In the genomic region with DNA sequence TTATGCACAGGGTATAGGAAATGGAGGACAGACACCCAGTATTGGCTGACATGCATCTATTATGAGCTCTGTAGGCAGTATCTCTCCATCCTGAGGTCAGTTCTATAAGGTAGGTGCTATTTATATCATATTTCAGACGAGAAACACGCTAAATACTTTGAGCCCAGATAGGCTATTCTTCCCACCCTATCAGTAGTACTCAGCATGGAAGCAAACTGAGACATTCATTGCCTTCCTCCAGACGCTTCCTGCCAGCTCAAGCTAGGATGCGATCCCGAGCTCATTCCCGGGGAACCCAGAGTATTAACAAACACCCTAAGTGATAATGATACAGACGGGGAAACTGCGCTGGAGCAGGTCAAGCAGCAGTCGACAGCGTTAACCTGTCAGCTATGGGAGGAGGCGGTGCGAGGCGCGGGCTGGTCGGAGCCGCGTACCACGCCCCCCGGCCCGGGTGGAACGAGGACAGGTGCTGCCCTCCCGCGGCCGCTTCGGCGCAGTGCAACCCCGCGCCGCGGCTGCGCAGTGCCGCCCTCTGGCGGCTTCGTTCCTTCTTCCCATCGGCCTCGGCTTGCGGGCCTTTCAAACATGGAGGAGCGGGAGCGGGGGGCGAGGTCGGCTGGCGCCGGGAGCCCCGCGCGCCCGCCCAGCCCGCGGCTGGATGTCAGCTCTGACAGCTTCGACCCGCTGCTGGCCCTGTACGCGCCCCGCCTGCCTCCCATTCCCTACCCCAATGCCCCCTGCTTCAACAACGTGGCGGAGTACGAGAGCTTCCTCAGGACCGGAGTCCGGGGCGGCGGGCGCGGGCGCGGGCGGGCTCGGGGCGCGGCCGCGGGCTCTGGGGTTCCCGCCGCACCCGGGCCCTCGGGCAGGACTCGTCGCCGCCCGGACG, we compare ENCODE assay signal across 8 cellular contexts. TPM values are rescaled to one million over a fixed set of nuclear protein-coding genes. Genes with fewer than 3 reads are reported as not detected.
DNase-seq lines count a peak whose midpoint lies in the region; ATAC-seq and TF ChIP-seq lines count a peak whose summit lies in the region.

Gene LSM11, plus strand, starts transcription at position 550 of the 892 bp plus-strand sequence. Its CDS starts 39 bp downstream, at position 589.

- peaks cover 5% of the 10 kb centered on the region for H3K36me3 Mint-ChIP-seq in chondrocyte (ENCODE audit: low read depth)

- ATAC-seq in GM19035 (IDR thresholded peaks at IDR 0.05; ENCODE audit: unreplicated experiment) (peak; percentile 91), HG03280 (IDR thresholded peaks at IDR 0.05; ENCODE audit: unreplicated experiment) (peak; percentile 95), left colon (peak; percentile 94)

- peak within 1 kb of the TSS; percentile 75 for H3K4me3 ChIP-seq in BE2C (ENCODE audit: low read depth, low read length)

- peaks cover 8% of the 10 kb centered on the region for H3K4me1 ChIP-seq in BE2C

- peak within 1 kb of the TSS; percentile 63 for H3K27ac Mint-ChIP-seq in chondrocyte (ENCODE audit: unreplicated experiment)

- H3K9me3 ChIP-seq in BE2C: no peaks in the 10 kb centered on the region

- peak; percentile 92 for TF ChIP-seq CTCF in BE2C (IDR thresholded peaks at IDR 0.05; ENCODE audit: low read depth, low read length)
- peak; percentile 99 for TF ChIP-seq CTCF in chondrocyte (IDR thresholded peaks at IDR 0.05)

- peaks cover 30% of the 10 kb centered on the region for H3K4me1 Mint-ChIP-seq in chondrocyte (ENCODE audit: low read depth)

- intact Hi-C loops in left colon (cut with DNase I, micrococcal nuclease): no loop called here

- DNase-seq in BE2C (peak; percentile 90), NCI-H345 (lab: John Stamatoyannopoulos, UW) (peak; percentile 90), chondrocyte (ENCODE audit: low spot score) (peak; percentile 95), left colon (peak; percentile 87 to 96)
- DNase-seq in activated CD4-positive, alpha-beta T cell treated with anti-CD3 and anti-CD28 coated beads for 1 hour: peak; percentile 89
- DNase-seq in stimulated activated CD4-positive, alpha-beta T cell treated with anti-CD3 and anti-CD28 coated beads, Interleukin-1b, Interleukin-23, amount 100 ng/mL, for 4 hours (ENCODE audit: low read depth in 2 of 2): peak; percentile 91 to 92

- no peaks in the 10 kb centered on the region for H3K27me3 ChIP-seq in BE2C

- H3K4me3 Mint-ChIP-seq in chondrocyte (ENCODE audit: unreplicated experiment): peak within 1 kb of the TSS; percentile 79

- H3K27me3 Mint-ChIP-seq in chondrocyte (ENCODE audit: low read depth): no peaks in the 10 kb centered on the region

- H3K9me3 Mint-ChIP-seq in chondrocyte (ENCODE audit: low read depth): no peaks in the 10 kb centered on the region

- peaks cover 5% of the 10 kb centered on the region; the same call in 1 of the 2 replicates for H3K36me3 ChIP-seq in BE2C

RNA-seq across cellular contexts. Expression of gene LSM11, which starts in this region (rescaled TPM):
- polyA plus RNA-seq in BE2C (2012; ENCODE audit: insufficient read depth, insufficient read length, low read depth): 1.2 TPM
- total RNA-seq in chondrocyte: 9.9 to 10.6 TPM (median 10.0 TPM) in 3 replicates
- 1 to 10 TPM; 3.6 to 4.0 TPM for total RNA-seq in left colon

Comparison
In these comparisons a context has a peak if more than half of its experiments do, and no peak if none do; other contexts are left out.
1. Peak in every context shown above with its lines: DNase-seq, ATAC-seq and H3K4me3 ChIP-seq.